Comparison of ENCODE assay signal across 8 cellular contexts in the genomic region with DNA sequence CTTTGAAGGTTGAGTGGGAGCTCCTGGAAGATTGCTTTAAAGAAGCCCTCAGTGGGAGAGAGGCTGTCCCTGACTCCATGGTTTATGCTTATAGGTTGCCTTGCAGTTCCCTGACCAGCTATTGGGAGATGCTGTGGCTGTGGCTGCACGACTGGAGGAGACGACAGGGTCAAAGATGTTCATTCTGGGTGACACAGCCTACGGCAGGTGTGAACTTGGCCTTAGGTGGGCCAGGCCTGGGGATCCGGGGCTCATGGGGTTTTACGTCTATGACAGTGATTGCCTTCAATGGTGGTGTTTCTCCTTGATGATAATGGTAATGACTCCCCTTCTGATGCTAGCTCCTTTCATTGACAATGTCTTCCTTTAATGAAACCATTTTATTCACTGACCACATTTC. TPM values are rescaled to one million over a fixed set of nuclear protein-coding genes. Genes with fewer than 3 reads are reported as not detected.
DNase-seq lines count a peak whose midpoint lies in the region; TF ChIP-seq lines count a peak whose summit lies in the region.

No MANE protein-coding gene starts in this region.

- no peak overlapping the region for H3K27ac ChIP-seq in OCI-LY1 (ENCODE audit: low read depth, low read length, poor library complexity, severe bottlenecking)

- H3K9me3 ChIP-seq in Caco-2 (no peaks in the 10 kb centered on the region), OCI-LY1 (ENCODE audit: low read length) (no peaks in the 10 kb centered on the region)

- no peaks in the 10 kb centered on the region for H3F3A ChIP-seq in OCI-LY1 (ENCODE audit: insufficient read depth, low read length)

- H4K20me1 ChIP-seq in OCI-LY1 (ENCODE audit: insufficient read depth, low read length): no peaks in the 10 kb centered on the region

- H3K27ac Mint-ChIP-seq in Caco-2 (ENCODE audit: unreplicated experiment) (peak overlapping the region; percentile 84), endothelial cell (ENCODE audit: unreplicated experiment) (no peak overlapping the region), osteocyte (ENCODE audit: unreplicated experiment) (peak overlapping the region; percentile 58)

- H3K36me3 ChIP-seq in Caco-2 (ENCODE audit: control insufficient read depth, insufficient read depth, low read length) (peaks cover 1% of the 10 kb centered on the region; the same call in 1 of the 2 replicates), OCI-LY1 (ENCODE audit: insufficient read depth, low read length) (peaks cover 25% of the 10 kb centered on the region)

- DNase-seq in Caco-2 (no peak), endothelial cell (ENCODE audit: low spot score) (no peak), osteocyte (ENCODE audit: extremely low spot score, unreplicated experiment) (no peak), NCI-H187 treated with DMSO at 0.1 percent for 48 hours (lab: John Stamatoyannopoulos, UW) (no peak), kidney tubule cell (ENCODE audit: low spot score) (no peak), NOMO-1 treated with dmso at 0.1 percent for 144 hours (lab: John Stamatoyannopoulos, UW; ENCODE audit: unreplicated experiment) (no peak), amygdala (lab: John Stamatoyannopoulos, UW) (no peak)

- H3K9me2 ChIP-seq in OCI-LY1 (ENCODE audit: low read depth, low read length): no peaks in the 10 kb centered on the region

- CTCF ChIA-PET in Caco-2 (lab: Charles Lee): interaction anchor here (1.1 to 1.2 kb wide), 2 partner anchors 36 to 77 kb away, joined by 4 to 5 read pairs; no protein-coding TSS in a partner anchor

- no peaks in the 10 kb centered on the region for H3K79me2 ChIP-seq in OCI-LY1 (ENCODE audit: insufficient read depth, low read length)

- no peaks in the 10 kb centered on the region for H3K27me3 ChIP-seq in Caco-2 (replicated peaks; ENCODE audit: control insufficient read depth, insufficient read depth, low read length)
- no peaks in the 10 kb centered on the region for H3K27me3 ChIP-seq in OCI-LY1 (ENCODE audit: insufficient read depth, low read length)

- peak overlapping the region; percentile 77 for H3K4me2 ChIP-seq in OCI-LY1 (ENCODE audit: low read length)

- POLR2A ChIA-PET in Caco-2 (lab: Charles Lee): interaction anchor here (1.4 kb wide), 1 partner anchor 23 kb away, joined by 4 read pairs; no protein-coding TSS in a partner anchor

- H3K4me1 ChIP-seq in Caco-2: peaks cover under 1% of the 10 kb centered on the region; the same call in 1 of the 2 replicates
- H3K4me1 ChIP-seq in OCI-LY1 (ENCODE audit: insufficient read depth, low read length, severe bottlenecking): peaks cover 21% of the 10 kb centered on the region

- H3K9me3 Mint-ChIP-seq in Caco-2 (ENCODE audit: unreplicated experiment): no peaks in the 10 kb centered on the region
- H3K9me3 Mint-ChIP-seq in endothelial cell (ENCODE audit: unreplicated experiment): no peaks in the 10 kb centered on the region
- H3K9me3 Mint-ChIP-seq in osteocyte (ENCODE audit: unreplicated experiment): peaks cover 8% of the 10 kb centered on the region

- peak overlapping the region; percentile 69 for H3K9ac ChIP-seq in OCI-LY1 (ENCODE audit: low read length)

- peak overlapping the region; percentile 61 for H3K4me3 ChIP-seq in Caco-2 (ENCODE audit: low read depth, low read length)
- peak overlapping the region; percentile 89 for H3K4me3 ChIP-seq in OCI-LY1 (ENCODE audit: low read depth, low read length, poor library complexity, severe bottlenecking)

- no peak overlapping the region for H2AFZ ChIP-seq in OCI-LY1 (ENCODE audit: low read length)

- H3K27me3 Mint-ChIP-seq in Caco-2 (ENCODE audit: insufficient read depth, unreplicated experiment) (no peaks in the 10 kb centered on the region), endothelial cell (ENCODE audit: unreplicated experiment) (peaks cover 9% of the 10 kb centered on the region), osteocyte (ENCODE audit: unreplicated experiment) (no peaks in the 10 kb centered on the region)

- TF ChIP-seq CTCF in Caco-2 (IDR thresholded peaks at IDR 0.05; ENCODE audit: insufficient read depth in 1 of 2, low read depth in 1 of 2, low read length in 1 of 2, severe bottlenecking in 1 of 2, unreplicated experiment in 1 of 2) (no peak), OCI-LY1 (IDR thresholded peaks at IDR 0.05; ENCODE audit: low read length) (no peak), endothelial cell (IDR thresholded peaks at IDR 0.05; ENCODE audit: unreplicated experiment) (no peak), osteocyte (IDR thresholded peaks at IDR 0.05) (no peak)

- no TSS peak for BruUV-seq in Caco-2 (replicated peaks; lab: Mats Ljungman, UMichigan)

- H3K36me3 Mint-ChIP-seq in Caco-2 (ENCODE audit: insufficient read depth, unreplicated experiment): peaks cover 18% of the 10 kb centered on the region
- H3K36me3 Mint-ChIP-seq in endothelial cell (ENCODE audit: low read depth, unreplicated experiment): peaks cover 16% of the 10 kb centered on the region
- peaks cover 21% of the 10 kb centered on the region for H3K36me3 Mint-ChIP-seq in osteocyte (ENCODE audit: unreplicated experiment)

- H3K4me3 Mint-ChIP-seq in Caco-2 (ENCODE audit: unreplicated experiment) (peak overlapping the region; percentile 92), endothelial cell (ENCODE audit: unreplicated experiment) (peak overlapping the region; percentile 96), osteocyte (ENCODE audit: unreplicated experiment) (peak overlapping the region; percentile 93)

- intact Hi-C loops in Caco-2 (cut with micrococcal nuclease; ENCODE audit: unreplicated experiment): no loop called here

- H3K4me1 Mint-ChIP-seq in Caco-2 (ENCODE audit: low read depth, unreplicated experiment) (no peaks in the 10 kb centered on the region), endothelial cell (ENCODE audit: unreplicated experiment) (peaks cover 19% of the 10 kb centered on the region), osteocyte (ENCODE audit: unreplicated experiment) (peaks cover 23% of the 10 kb centered on the region)

RNA-seq across cellular contexts. Expression of gene DPH2, which starts 0.7 kb away (rescaled TPM):
- total RNA-seq in Caco-2 (2022) (29.0 and 29.5 TPM in 2 replicates), endothelial cell (ENCODE audit: unreplicated experiment) (17.1 TPM), osteocyte (21.7 and 22.4 TPM in 2 replicates)

RNA-seq across cellular contexts. Expression of gene ATP6V0B, which starts 4.3 kb away (rescaled TPM):
- 89.9 and 91.2 TPM in 2 replicates for total RNA-seq in Caco-2 (2022)
- 94.5 TPM for total RNA-seq in endothelial cell (ENCODE audit: unreplicated experiment)
- total RNA-seq in osteocyte: 128 and 130 TPM in 2 replicates

RNA-seq across cellular contexts. Expression of gene B4GALT2, which starts 8.5 kb away (rescaled TPM):
- total RNA-seq in Caco-2 (2022) (28.6 and 31.5 TPM in 2 replicates), endothelial cell (ENCODE audit: unreplicated experiment) (35.4 TPM), osteocyte (62.8 and 65.5 TPM in 2 replicates)

RNA-seq across cellular contexts. Expression of gene CCDC24, which starts 20.9 kb away (rescaled TPM):
- total RNA-seq in Caco-2 (2022): 5.1 and 5.2 TPM in 2 replicates
- 4.2 TPM for total RNA-seq in endothelial cell (ENCODE audit: unreplicated experiment)
- total RNA-seq in osteocyte: 5.1 and 5.3 TPM in 2 replicates

RNA-seq across cellular contexts. Expression of gene IPO13, which starts 23.8 kb away (rescaled TPM):
- total RNA-seq in Caco-2 (2022) (14.1 and 15.9 TPM in 2 replicates), endothelial cell (ENCODE audit: unreplicated experiment) (31.5 TPM), osteocyte (37.6 and 40.8 TPM in 2 replicates)
